ENCODE assay signal across 20 cellular contexts in the genomic region with DNA sequence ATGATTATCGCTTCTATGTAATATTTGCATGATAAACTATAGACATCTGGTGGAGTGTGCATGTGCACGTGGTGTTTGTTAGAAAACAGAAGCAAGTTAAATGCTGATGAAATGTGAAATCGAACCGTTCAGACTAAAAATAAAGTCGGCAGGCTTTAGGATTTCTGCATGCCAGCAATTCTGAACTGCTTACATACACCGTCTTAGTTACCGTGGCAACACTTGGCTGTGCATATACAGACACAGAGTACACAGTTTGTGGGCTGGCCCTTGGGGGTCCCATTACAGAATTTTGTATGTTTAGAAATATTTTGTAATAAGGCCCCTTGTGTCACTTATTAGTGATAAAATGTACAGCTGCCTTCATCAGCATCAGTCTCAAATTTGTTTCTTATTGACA.
"Had no signal": no experiment of that assay in that cellular context is flagged by ENCODE, and none has a peak within 500 bp of the region (broad histone marks: within the 10 kb centered on the region; RNA-seq: fewer than 3 reads in every experiment).

No MANE protein-coding gene starts in this region.

- H3K27ac ChIP-seq: gastroesophageal sphincter, right atrium auricular region, suprapubic skin, tibial artery, upper lobe of right lung, vagina had no signal

- H3K27me3 ChIP-seq: gastroesophageal sphincter, right atrium auricular region, suprapubic skin, tibial artery, upper lobe of right lung, vagina had no signal

- H3K4me1 ChIP-seq: gastroesophageal sphincter, right atrium auricular region, suprapubic skin, tibial artery, upper lobe of right lung, vagina had no signal

- ATAC-seq: gastroesophageal sphincter; left cardiac atrium; left ventricle myocardium superior; naive thymus-derived CD4-positive, alpha-beta T cell; upper lobe of right lung had no signal

- H3K9me3 Mint-ChIP-seq: nephron progenitor cell had no signal

- H3K4me3 Mint-ChIP-seq: dendritic cell treated with granulocyte-macrophage colony-stimulating factor and Interleukin-4, amounts not matched to agents 40 ng/mL and 50 ng/mL, for 4 days; immature natural killer cell; naive thymus-derived CD4-positive, alpha-beta T cell; nephron progenitor cell had no signal

- H3K36me3 ChIP-seq: gastroesophageal sphincter, right atrium auricular region, suprapubic skin, tibial artery, upper lobe of right lung, vagina had no signal

- H3K27me3 Mint-ChIP-seq: dendritic cell treated with granulocyte-macrophage colony-stimulating factor and Interleukin-4, amounts not matched to agents 40 ng/mL and 50 ng/mL, for 4 days; naive thymus-derived CD4-positive, alpha-beta T cell had no signal

- H3K36me3 Mint-ChIP-seq: immature natural killer cell had no signal

- H3K27ac Mint-ChIP-seq: dendritic cell treated with granulocyte-macrophage colony-stimulating factor and Interleukin-4, amounts not matched to agents 40 ng/mL and 50 ng/mL, for 4 days; immature natural killer cell; naive thymus-derived CD4-positive, alpha-beta T cell; nephron progenitor cell had no signal

- DNase-seq: cerebellar nuclear complex; glutamatergic neuron; immature natural killer cell; kidney; left cardiac atrium; left ventricle myocardium superior; naive thymus-derived CD4-positive, alpha-beta T cell; nephron progenitor cell; posterior cingulate gyrus; small intestine; stimulated activated CD4-positive, alpha-beta T cell treated with anti-CD3 and anti-CD28 coated beads, Interleukin-12 subunit alpha, Interleukin-12 subunit beta, amount 100 ng/mL, for 4 hours; stimulated activated naive CD4-positive, alpha-beta T cell treated with Interleukin-2 at 50 U/mL for 16 hours; tibial artery; upper lobe of right lung had no signal

- H3K4me3 ChIP-seq: gastroesophageal sphincter, lung, right atrium auricular region, suprapubic skin, tibial artery, upper lobe of right lung, vagina had no signal

- H3K4me1 Mint-ChIP-seq: immature natural killer cell; naive thymus-derived CD4-positive, alpha-beta T cell; nephron progenitor cell had no signal

- H3K9me3 ChIP-seq: gastroesophageal sphincter, right atrium auricular region, suprapubic skin, tibial artery, upper lobe of right lung, vagina had no signal
